Comparison of ENCODE assay signal across 8 cellular contexts in genomic region chr2:68943581-68944568, GRCh38. TPM values are rescaled to one million over a fixed set of nuclear protein-coding genes. Genes with fewer than 3 reads are reported as not detected.
A peak's percentile ranks its signal among the peaks of the same experiment; 100 is the strongest.
DNase-seq lines count a peak whose midpoint lies in the region; ATAC-seq and TF ChIP-seq lines count a peak whose summit lies in the region.

No MANE protein-coding gene starts in this region.

- no peaks in the 10 kb centered on the region for H3K4me1 ChIP-seq in PC-9 (replicated peaks; ENCODE audit: insufficient read depth)
- no peaks in the 10 kb centered on the region for H3K4me1 ChIP-seq in thoracic aorta (ENCODE audit: control insufficient read depth in 1 of 2, low read depth in 2 of 2)

- H3K27ac Mint-ChIP-seq in nephron: peak overlapping the region; percentile 53 to 84 (median 81)

- H3K27me3 ChIP-seq in PC-9 (ENCODE audit: insufficient read depth, low read depth) (no peaks in the 10 kb centered on the region), thoracic aorta (replicated peaks; ENCODE audit: insufficient read depth) (no peaks in the 10 kb centered on the region)

- DNase-seq in GM12865 (ENCODE audit: low read depth) (peak; percentile 52), LHCN-M2 (ENCODE audit: low read depth) (peak; percentile 68), PC-9 (peak; percentile 52 to 57), fibroblast of peridontal ligament (ENCODE audit: extremely low read depth) (peak; percentile 74), thoracic aorta (ENCODE audit: low spot score) (no peak)
- peak; percentile 62 to 70 for DNase-seq in activated T-cell treated with anti-CD3 and anti-CD28 coated beads, Interleukin-2, amount 50 U/mL, for 48 hours

- H3K36me3 Mint-ChIP-seq in nephron (ENCODE audit: low read depth): no peaks in the 10 kb centered on the region

- H3F3A ChIP-seq in PC-9 (ENCODE audit: insufficient read depth, low read depth): no peaks in the 10 kb centered on the region

- no peak overlapping the region for H3K4me3 Mint-ChIP-seq in nephron

- H3K4me3 ChIP-seq in GM12865 (ENCODE audit: low read depth, low read length) (no peak overlapping the region), PC-9 (no peak overlapping the region), thoracic aorta (no peak overlapping the region)

- H3K79me2 ChIP-seq in PC-9 (ENCODE audit: low read depth): no peaks in the 10 kb centered on the region

- POLR2A ChIA-PET in PC-9 (lab: Charles Lee; ENCODE audit: unreplicated experiment): interaction anchor here (0.6 kb wide), 2 partner anchors 71 to 186 kb away, joined by 4 to 5 read pairs; no protein-coding TSS in a partner anchor

- H3K27ac ChIP-seq in PC-9 (no peak overlapping the region), thoracic aorta (no peak overlapping the region)

- H2AFZ ChIP-seq in PC-9: 0 out of 2 replicates have a peak overlapping the region, but pooled peaks have one; percentile 26

- H3K27me3 Mint-ChIP-seq in nephron (ENCODE audit: low read depth): peaks cover 3% of the 10 kb centered on the region

- H4K20me1 ChIP-seq in PC-9 (ENCODE audit: insufficient read depth): no peaks in the 10 kb centered on the region

- TF ChIP-seq CTCF in GM12865 (IDR thresholded peaks at IDR 0.05; ENCODE audit: insufficient read depth, low read depth, low read length, missing control alignments) (peak; percentile 86), PC-9 (conservative IDR thresholded peaks at IDR 0.05) (peak; percentile 87), nephron (IDR thresholded peaks at IDR 0.05; ENCODE audit: unreplicated experiment in 3 of 3) (peak; percentile 80 to 91 (median 85)), thoracic aorta (IDR thresholded peaks at IDR 0.05) (peak; percentile 85)

- no peaks in the 10 kb centered on the region for H3K9me2 ChIP-seq in PC-9 (ENCODE audit: insufficient read depth)

- H3K9me3 Mint-ChIP-seq in nephron: peaks cover 28% of the 10 kb centered on the region

- H3K36me3 ChIP-seq in PC-9 (ENCODE audit: low read depth): no peaks in the 10 kb centered on the region
- H3K36me3 ChIP-seq in thoracic aorta: no peaks in the 10 kb centered on the region

- peaks cover 6% of the 10 kb centered on the region for H3K4me1 Mint-ChIP-seq in nephron

- peak overlapping the region; percentile 10; the same call in 1 of the 2 replicates for H3K4me2 ChIP-seq in PC-9

- BruUV-seq in PC-9 (replicated peaks; lab: Mats Ljungman, UMichigan): no TSS peak

- CTCF ChIA-PET in PC-9 (lab: Charles Lee): interaction anchor here (0.6 to 0.9 kb wide), 2 partner anchors 109 to 364 kb away, joined by 3 read pairs; no protein-coding TSS in a partner anchor

- ATAC-seq in thoracic aorta (ENCODE audit: insufficient number of reproducible peaks, low FRiP score, low read depth): peak; percentile 74
- no peak for ATAC-seq in HG02840 (IDR thresholded peaks at IDR 0.05; ENCODE audit: low FRiP score, unreplicated experiment)

- H3K9me3 ChIP-seq in PC-9 (ENCODE audit: insufficient read depth, low read depth): peaks cover 3% of the 10 kb centered on the region
- no peaks in the 10 kb centered on the region for H3K9me3 ChIP-seq in thoracic aorta

- intact Hi-C loops in PC-9 (cut with micrococcal nuclease; ENCODE audit: unreplicated experiment): loop anchor here (1.0 kb wide), 2 partner anchors 69 to 363 kb away; partner anchors contain the start of gene ANTXR1

RNA-seq across cellular contexts. Expression of gene GKN2, which starts 8.8 kb away (rescaled TPM):
- total RNA-seq in LHCN-M2 (2014; rRNA removed) (not detected in 2 replicates), PC-9 (2021) (not detected in 2 replicates), thoracic aorta (1 to 10 TPM in 1 of 2 donors, not detected in 1; 9.7 TPM)
- polyA plus RNA-seq in LHCN-M2 (2012): not detected

RNA-seq across cellular contexts. Expression of gene GKN1, which starts 30.6 kb away (rescaled TPM):
- total RNA-seq in LHCN-M2 (2014; rRNA removed): not detected in 2 replicates
- polyA plus RNA-seq in LHCN-M2 (2012): 0.07 TPM
- not detected in 2 replicates for total RNA-seq in PC-9 (2021)
- 10 to 100 TPM in 1 of 2 donors, not detected in 1; 20.7 TPM for total RNA-seq in thoracic aorta
